1 cellular context compared by ENCODE assay signal in genomic region chr19:49335784-49336481, GRCh38.
TF ChIP-seq lines count a peak whose summit lies in the region.

No MANE protein-coding gene starts in this region.

TF ChIP-seq in GM12878, 131 proteins besides CTCF, POLR2A, EP300 and RAD21 (continued from another document):
- TF ChIP-seq PBX3 (IDR thresholded peaks at IDR 0.05; ENCODE audit: insufficient replicate concordance, low read depth, low read length) (no peak), NBN (IDR thresholded peaks at IDR 0.05) (no peak), E2F8 (IDR thresholded peaks at IDR 0.05; ENCODE audit: low read depth, partially characterized antibody) (no peak), ZZZ3 (IDR thresholded peaks at IDR 0.05; ENCODE audit: control insufficient read depth, insufficient read length, low read depth) (no peak), CREB1 (IDR thresholded peaks at IDR 0.05; ENCODE audit: low read depth) (no peak), POLR2AphosphoS2 (IDR thresholded peaks at IDR 0.05; ENCODE audit: low read depth, low read length) (no peak; the same call in 1 of the 2 replicates), JUNB (IDR thresholded peaks at IDR 0.05) (no peak), ATF7 (IDR thresholded peaks at IDR 0.05; ENCODE audit: low read depth) (no peak), POU2F2 (IDR thresholded peaks at IDR 0.05; ENCODE audit: borderline replicate concordance, low read depth, low read length) (no peak), STAT1 (conservative IDR thresholded peaks at IDR 0.05) (no peak), SMC3 (IDR thresholded peaks at IDR 0.05; ENCODE audit: borderline replicate concordance, low read length) (no peak), USF2 (IDR thresholded peaks at IDR 0.05; ENCODE audit: borderline replicate concordance, low read depth, low read length) (no peak), SMARCA5 (IDR thresholded peaks at IDR 0.05) (no peak), ZBTB11 (CRISPR knock-in tag; IDR thresholded peaks at IDR 0.05) (no peak), FOXK2 (IDR thresholded peaks at IDR 0.05) (no peak), CHD1 (IDR thresholded peaks at IDR 0.05; ENCODE audit: low read depth, low read length) (0 out of 2 replicates have a peak, but pooled peaks have one; percentile 7), ATF2 (IDR thresholded peaks at IDR 0.05; ENCODE audit: low read length) (no peak), ZNF274 (IDR thresholded peaks at IDR 0.05; ENCODE audit: insufficient read depth, insufficient read length) (no peak), LARP7 (IDR thresholded peaks at IDR 0.05) (no peak), RFX5 (IDR thresholded peaks at IDR 0.05; ENCODE audit: low read depth, low read length) (no peak), HCFC1 (IDR thresholded peaks at IDR 0.05; ENCODE audit: low read length) (no peak)
